In the genomic region with DNA sequence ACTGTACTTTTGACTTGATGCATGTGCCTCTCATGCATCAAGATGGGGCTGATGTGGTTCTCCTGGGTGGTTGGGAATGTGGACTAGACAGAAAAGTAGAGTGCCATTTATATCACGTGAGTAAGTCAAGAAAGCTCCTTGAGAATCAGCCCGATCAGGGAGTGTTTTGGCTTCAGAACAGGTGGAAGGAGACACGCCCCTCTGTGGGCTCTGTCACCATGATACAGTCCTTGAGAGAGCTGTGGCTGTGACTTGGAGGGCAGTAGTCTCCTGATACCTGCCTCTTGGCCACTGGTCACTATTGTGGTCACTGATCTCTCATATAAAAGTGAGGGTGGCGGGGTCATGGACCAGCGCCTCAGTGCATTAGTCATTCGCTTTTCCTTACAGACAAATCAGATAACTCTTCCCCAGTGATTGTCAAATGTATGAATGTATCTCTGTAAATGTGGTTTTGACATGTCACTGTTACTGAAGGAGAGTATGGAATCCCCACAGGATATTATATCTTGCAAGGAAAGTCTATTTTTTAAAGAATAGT, we compare ENCODE assay signal across 1 cellular context.
TF ChIP-seq lines count a peak whose summit lies in the region.

No MANE protein-coding gene starts in this region.

TF ChIP-seq in K562, 482 proteins besides CTCF, POLR2A, EP300 and RAD21:
- TF ChIP-seq MEIS2 (IDR thresholded peaks at IDR 0.05; ENCODE audit: partially characterized antibody) (peak; percentile 9), FOSL1 (tag; conservative IDR thresholded peaks at IDR 0.05) (peak; percentile 92), SOX6 (IDR thresholded peaks at IDR 0.05) (0 out of 2 replicates have a peak, but pooled peaks have one; percentile 9), KLF1 (tag; IDR thresholded peaks at IDR 0.05) (no peak), KLF10 (CRISPR knock-in tag; IDR thresholded peaks at IDR 0.05) (no peak), PRMT5 (CRISPR knock-in tag; IDR thresholded peaks at IDR 0.05) (no peak), ZNF121 (CRISPR knock-in tag; conservative IDR thresholded peaks at IDR 0.05) (no peak), JUN (IDR thresholded peaks at IDR 0.05; ENCODE audit: borderline replicate concordance, low read depth, low read length) (peak; percentile 56; the same call in 1 of the 2 replicates), JUN (CRISPR knock-in tag; IDR thresholded peaks at IDR 0.05; ENCODE audit: borderline replicate concordance) (no peak), FOXK1 (CRISPR knock-in tag; IDR thresholded peaks at IDR 0.05; ENCODE audit: borderline replicate concordance) (0 out of 2 replicates have a peak, but pooled peaks have one; percentile 0), ZNF584 (CRISPR knock-in tag; IDR thresholded peaks at IDR 0.05; ENCODE audit: low read depth) (0 out of 2 replicates have a peak, but pooled peaks have one; percentile 37), JUND (IDR thresholded peaks at IDR 0.05; ENCODE audit: borderline replicate concordance, low read depth, low read length) (peak; percentile 72; the same call in 1 of the 2 replicates), JUND (tag; IDR thresholded peaks at IDR 0.05; ENCODE audit: borderline replicate concordance, low read depth, low read length) (peak; percentile 48; the same call in 1 of the 3 replicates), RCOR1 (IDR thresholded peaks at IDR 0.05; ENCODE audit: borderline replicate concordance in 1 of 2, low read depth in 2 of 2, low read length in 2 of 2) (peak in 1 of 2 experiments; percentile 44; a peak in 1 of 4 replicates), TCF3 (CRISPR knock-in tag; IDR thresholded peaks at IDR 0.05) (0 out of 2 replicates have a peak, but pooled peaks have one; percentile 6)
- TF ChIP-seq, protein P1, sequence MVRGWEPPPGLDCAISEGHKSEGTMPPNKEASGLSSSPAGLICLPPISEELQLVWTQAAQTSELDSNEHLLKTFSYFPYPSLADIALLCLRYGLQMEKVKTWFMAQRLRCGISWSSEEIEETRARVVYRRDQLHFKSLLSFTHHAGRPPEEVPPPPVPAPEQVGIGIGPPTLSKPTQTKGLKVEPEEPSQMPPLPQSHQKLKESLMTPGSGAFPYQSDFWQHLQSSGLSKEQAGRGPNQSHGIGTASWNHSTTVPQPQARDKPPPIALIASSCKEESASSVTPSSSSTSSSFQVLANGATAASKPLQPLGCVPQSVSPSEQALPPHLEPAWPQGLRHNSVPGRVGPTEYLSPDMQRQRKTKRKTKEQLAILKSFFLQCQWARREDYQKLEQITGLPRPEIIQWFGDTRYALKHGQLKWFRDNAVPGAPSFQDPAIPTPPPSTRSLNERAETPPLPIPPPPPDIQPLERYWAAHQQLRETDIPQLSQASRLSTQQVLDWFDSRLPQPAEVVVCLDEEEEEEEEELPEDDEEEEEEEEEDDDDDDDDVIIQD (CRISPR knock-in tag; IDR thresholded peaks at IDR 0.05) = no peak
- TF ChIP-seq, protein P2, sequence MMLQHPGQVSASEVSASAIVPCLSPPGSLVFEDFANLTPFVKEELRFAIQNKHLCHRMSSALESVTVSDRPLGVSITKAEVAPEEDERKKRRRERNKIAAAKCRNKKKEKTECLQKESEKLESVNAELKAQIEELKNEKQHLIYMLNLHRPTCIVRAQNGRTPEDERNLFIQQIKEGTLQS (IDR thresholded peaks at IDR 0.05) = peak; percentile 37; the same call in 1 of the 2 replicates
- TF ChIP-seq, protein P2 (CRISPR knock-in tag; conservative IDR thresholded peaks at IDR 0.05) = no peak
- TF ChIP-seq, protein P3, sequence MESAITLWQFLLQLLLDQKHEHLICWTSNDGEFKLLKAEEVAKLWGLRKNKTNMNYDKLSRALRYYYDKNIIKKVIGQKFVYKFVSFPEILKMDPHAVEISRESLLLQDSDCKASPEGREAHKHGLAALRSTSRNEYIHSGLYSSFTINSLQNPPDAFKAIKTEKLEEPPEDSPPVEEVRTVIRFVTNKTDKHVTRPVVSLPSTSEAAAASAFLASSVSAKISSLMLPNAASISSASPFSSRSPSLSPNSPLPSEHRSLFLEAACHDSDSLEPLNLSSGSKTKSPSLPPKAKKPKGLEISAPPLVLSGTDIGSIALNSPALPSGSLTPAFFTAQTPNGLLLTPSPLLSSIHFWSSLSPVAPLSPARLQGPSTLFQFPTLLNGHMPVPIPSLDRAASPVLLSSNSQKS (CRISPR knock-in tag; IDR thresholded peaks at IDR 0.05) = no peak
- TF ChIP-seq, protein P4, sequence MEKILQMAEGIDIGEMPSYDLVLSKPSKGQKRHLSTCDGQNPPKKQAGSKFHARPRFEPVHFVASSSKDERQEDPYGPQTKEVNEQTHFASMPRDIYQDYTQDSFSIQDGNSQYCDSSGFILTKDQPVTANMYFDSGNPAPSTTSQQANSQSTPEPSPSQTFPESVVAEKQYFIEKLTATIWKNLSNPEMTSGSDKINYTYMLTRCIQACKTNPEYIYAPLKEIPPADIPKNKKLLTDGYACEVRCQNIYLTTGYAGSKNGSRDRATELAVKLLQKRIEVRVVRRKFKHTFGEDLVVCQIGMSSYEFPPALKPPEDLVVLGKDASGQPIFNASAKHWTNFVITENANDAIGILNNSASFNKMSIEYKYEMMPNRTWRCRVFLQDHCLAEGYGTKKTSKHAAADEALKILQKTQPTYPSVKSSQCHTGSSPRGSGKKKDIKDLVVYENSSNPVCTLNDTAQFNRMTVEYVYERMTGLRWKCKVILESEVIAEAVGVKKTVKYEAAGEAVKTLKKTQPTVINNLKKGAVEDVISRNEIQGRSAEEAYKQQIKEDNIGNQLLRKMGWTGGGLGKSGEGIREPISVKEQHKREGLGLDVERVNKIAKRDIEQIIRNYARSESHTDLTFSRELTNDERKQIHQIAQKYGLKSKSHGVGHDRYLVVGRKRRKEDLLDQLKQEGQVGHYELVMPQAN (IDR thresholded peaks at IDR 0.05; ENCODE audit: borderline replicate concordance) = no peak
